In genomic region chr2:42787424-42787787, GRCh38 we compare ENCODE assay signal across 1 cellular context.
TF ChIP-seq lines count a peak whose summit lies in the region.

No MANE protein-coding gene starts in this region.

TF ChIP-seq in HepG2, 621 proteins besides CTCF, POLR2A, EP300 and RAD21 (continued from another document and continues in another):
- TF ChIP-seq ZBED4 (CRISPR knock-in tag; IDR thresholded peaks at IDR 0.05; ENCODE audit: borderline replicate concordance) (no peak), ZNF24 (IDR thresholded peaks at IDR 0.05) (peak; percentile 87; the same call in 1 of the 2 replicates), YEATS2 (CRISPR knock-in tag; IDR thresholded peaks at IDR 0.05; ENCODE audit: borderline replicate concordance) (no peak), GABPB1 (CRISPR knock-in tag; IDR thresholded peaks at IDR 0.05) (no peak), SIN3A (IDR thresholded peaks at IDR 0.05; ENCODE audit: borderline replicate concordance, low read depth, low read length) (no peak), MYC (CRISPR knock-in tag; IDR thresholded peaks at IDR 0.05; ENCODE audit: borderline replicate concordance) (no peak), HNRNPL (IDR thresholded peaks at IDR 0.05; ENCODE audit: low read depth, low read length) (0 out of 2 replicates have a peak, but pooled peaks have one; percentile 4), ZNF281 (CRISPR knock-in tag; IDR thresholded peaks at IDR 0.05; ENCODE audit: borderline replicate concordance) (no peak), ZHX1 (CRISPR knock-in tag; IDR thresholded peaks at IDR 0.05; ENCODE audit: low read depth) (no peak), USF2 (IDR thresholded peaks at IDR 0.05; ENCODE audit: low read depth, low read length) (no peak), USF2 (CRISPR knock-in tag; IDR thresholded peaks at IDR 0.05; ENCODE audit: borderline replicate concordance) (no peak), ZNF710 (CRISPR knock-in tag; IDR thresholded peaks at IDR 0.05; ENCODE audit: borderline replicate concordance) (0 out of 2 replicates have a peak, but pooled peaks have one; percentile 19), SALL1 (CRISPR knock-in tag; IDR thresholded peaks at IDR 0.05) (no peak; the same call in 1 of the 2 replicates), ELF1 (CRISPR knock-in tag; IDR thresholded peaks at IDR 0.05) (no peak), ZFP91 (CRISPR knock-in tag; IDR thresholded peaks at IDR 0.05; ENCODE audit: borderline replicate concordance) (no peak), RERE (CRISPR knock-in tag; IDR thresholded peaks at IDR 0.05; ENCODE audit: low read depth) (no peak), NCOA1 (CRISPR knock-in tag; IDR thresholded peaks at IDR 0.05) (no peak), ZC3H13 (CRISPR knock-in tag; IDR thresholded peaks at IDR 0.05) (no peak), MNT (IDR thresholded peaks at IDR 0.05) (no peak), ZBTB46 (CRISPR knock-in tag; IDR thresholded peaks at IDR 0.05; ENCODE audit: borderline replicate concordance) (no peak), FOXJ3 (CRISPR knock-in tag; IDR thresholded peaks at IDR 0.05; ENCODE audit: borderline replicate concordance) (no peak)
